ENCODE assay signal across 8 cellular contexts in the genomic region with DNA sequence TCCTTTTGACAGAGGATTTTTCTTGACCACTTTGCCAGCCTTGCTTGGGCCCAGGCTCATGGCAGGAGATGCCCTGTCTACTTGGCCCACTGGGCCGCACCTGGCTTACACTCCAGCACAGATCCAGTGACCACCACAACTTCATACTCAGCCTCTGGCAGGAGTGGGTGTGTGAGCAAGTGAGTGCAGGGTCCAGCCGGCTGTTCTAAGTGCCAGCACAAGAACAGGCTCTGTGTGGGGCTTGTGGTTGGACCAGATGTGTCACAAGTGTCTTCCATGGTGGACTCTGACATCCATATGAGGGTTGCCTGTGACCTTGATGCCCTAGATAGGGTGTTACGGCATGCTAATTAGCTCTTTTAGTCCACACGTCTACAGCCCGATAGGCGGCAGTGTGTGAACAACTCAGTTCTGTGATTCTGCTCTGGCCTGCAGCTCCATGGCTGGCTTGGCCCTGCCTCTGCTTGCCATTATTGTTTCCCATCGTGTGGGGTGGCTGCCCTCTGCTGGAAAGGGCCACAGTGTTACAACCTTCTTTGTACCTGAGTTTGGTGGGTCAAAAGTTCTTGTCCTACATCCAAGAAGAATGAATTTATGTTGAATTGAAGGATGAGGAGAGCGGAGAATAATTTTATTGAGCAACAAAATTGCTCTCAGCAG.
DNase-seq lines count a peak whose midpoint lies in the region; ATAC-seq and TF ChIP-seq lines count a peak whose summit lies in the region.

No MANE protein-coding gene starts in this region.

- H3K9me3 ChIP-seq in Panc1 (ENCODE audit: control insufficient read depth, insufficient read depth, low read depth, low read length), result no peaks in the 10 kb centered on the region

- H3K4me1 Mint-ChIP-seq in endothelial cell (ENCODE audit: unreplicated experiment), result no peaks in the 10 kb centered on the region

- no peaks in the 10 kb centered on the region for H3K4me1 ChIP-seq in Panc1 (ENCODE audit: control insufficient read depth, insufficient read depth, low read length)

- H3K27ac Mint-ChIP-seq in endothelial cell (ENCODE audit: unreplicated experiment), result no peak overlapping the region

- H3K27me3 ChIP-seq in Panc1 (ENCODE audit: control insufficient read depth, insufficient read depth, low read length), result no peaks in the 10 kb centered on the region

- in situ Hi-C loops in Panc1 (cut with HindIII; ENCODE audit: low pct_unique_long_range_greater_than_20kb, low sequenced_read_pairs), result no loop called here

- no TSS peak for BruUV-seq in Panc1 (replicated peaks; lab: Mats Ljungman, UMichigan)

- H3K36me3 ChIP-seq in Panc1 (ENCODE audit: control insufficient read depth, insufficient read depth, low read length), result no peaks in the 10 kb centered on the region

- H3K27me3 Mint-ChIP-seq in endothelial cell (ENCODE audit: unreplicated experiment), result no peaks in the 10 kb centered on the region

- no peaks in the 10 kb centered on the region for H3K36me3 Mint-ChIP-seq in endothelial cell (ENCODE audit: low read depth, unreplicated experiment)

- DNase-seq in NCI-H2196 treated with DMSO at 0.1 percent for 48 hours (lab: John Stamatoyannopoulos, UW; ENCODE audit: unreplicated experiment), result peak; percentile 2
- DNase-seq in NCI-H2196 (lab: John Stamatoyannopoulos, UW; ENCODE audit: unreplicated experiment), result no peak
- peak; percentile 15 for DNase-seq in Panc1 (ENCODE audit: low read depth, low spot score)
- DNase-seq in endothelial cell (ENCODE audit: low spot score), result peak; percentile 78
- peak; percentile 47 for DNase-seq in pons (ENCODE audit: low spot score)
- no peak for DNase-seq in GOT3 (lab: John Stamatoyannopoulos, UW)

- H3K27ac ChIP-seq in Panc1 (ENCODE audit: low read length), result no peak overlapping the region

- POLR2A ChIA-PET in Panc1 (lab: Charles Lee), result no interaction called here

- intact Hi-C loops in Panc1 (cut with micrococcal nuclease; ENCODE audit: unreplicated experiment), result no loop called here

- H3K4me3 Mint-ChIP-seq in endothelial cell (ENCODE audit: unreplicated experiment), result no peak overlapping the region

- no peak overlapping the region for H3K4me3 ChIP-seq in Panc1 (ENCODE audit: low read depth in 2 of 2, low read length in 2 of 2)

- no peaks in the 10 kb centered on the region for H3K9me3 Mint-ChIP-seq in endothelial cell (ENCODE audit: unreplicated experiment)

- peak; percentile 83 for ATAC-seq in GM21367 (IDR thresholded peaks at IDR 0.05; ENCODE audit: unreplicated experiment)
- peak; percentile 85 for ATAC-seq in HG03442 (IDR thresholded peaks at IDR 0.05; ENCODE audit: unreplicated experiment)
- ATAC-seq in Panc1, result no peak

- CTCF ChIA-PET in Panc1 (lab: Charles Lee), result no interaction called here

- TF ChIP-seq CTCF in Panc1 (IDR thresholded peaks at IDR 0.05), result peak; percentile 50
- peak; percentile 54 for TF ChIP-seq CTCF in endothelial cell (IDR thresholded peaks at IDR 0.05; ENCODE audit: unreplicated experiment)

Comparison
In these comparisons a context has a peak if more than half of its experiments do, and no peak if none do; other contexts are left out.
1. DNase-seq: peak in NCI-H2196 treated with DMSO at 0.1 percent for 48 hours (single experiment), Panc1 (single experiment), endothelial cell (single experiment) and pons (single experiment); none in NCI-H2196 (single experiment) and GOT3 (single experiment).